Comparison of ENCODE assay signal across 2 cellular contexts in genomic region chr19:31339405-31339804, GRCh38.
TF ChIP-seq lines count a peak whose summit lies in the region.

No MANE protein-coding gene starts in this region.

TF ChIP-seq in liver, 16 proteins besides CTCF, POLR2A, EP300 and RAD21:
- TF ChIP-seq YY1 (IDR thresholded peaks at IDR 0.05) = no peak

TF ChIP-seq in HepG2, 621 proteins besides CTCF, POLR2A, EP300 and RAD21:
- no peak for TF ChIP-seq ZNF614 (CRISPR knock-in tag; IDR thresholded peaks at IDR 0.05; ENCODE audit: borderline replicate concordance)
- no peak for TF ChIP-seq ZNF512B (CRISPR knock-in tag; IDR thresholded peaks at IDR 0.05; ENCODE audit: borderline replicate concordance)
- no peak for TF ChIP-seq ZNF724P (CRISPR knock-in tag; IDR thresholded peaks at IDR 0.05; ENCODE audit: borderline replicate concordance)
- TF ChIP-seq E2F5 (CRISPR knock-in tag; conservative IDR thresholded peaks at IDR 0.05) = no peak
- TF ChIP-seq NCOA1 (CRISPR knock-in tag; IDR thresholded peaks at IDR 0.05) = no peak
- no peak for TF ChIP-seq ZBTB33 (CRISPR knock-in tag; IDR thresholded peaks at IDR 0.05)
- no peak for TF ChIP-seq ZNF12 (CRISPR knock-in tag; IDR thresholded peaks at IDR 0.05)
- TF ChIP-seq ZNF598 (CRISPR knock-in tag; IDR thresholded peaks at IDR 0.05; ENCODE audit: borderline replicate concordance) = no peak
- no peak for TF ChIP-seq RFX3 (CRISPR knock-in tag; IDR thresholded peaks at IDR 0.05)
